Comparison of ENCODE assay signal across 20 cellular contexts in the genomic region with DNA sequence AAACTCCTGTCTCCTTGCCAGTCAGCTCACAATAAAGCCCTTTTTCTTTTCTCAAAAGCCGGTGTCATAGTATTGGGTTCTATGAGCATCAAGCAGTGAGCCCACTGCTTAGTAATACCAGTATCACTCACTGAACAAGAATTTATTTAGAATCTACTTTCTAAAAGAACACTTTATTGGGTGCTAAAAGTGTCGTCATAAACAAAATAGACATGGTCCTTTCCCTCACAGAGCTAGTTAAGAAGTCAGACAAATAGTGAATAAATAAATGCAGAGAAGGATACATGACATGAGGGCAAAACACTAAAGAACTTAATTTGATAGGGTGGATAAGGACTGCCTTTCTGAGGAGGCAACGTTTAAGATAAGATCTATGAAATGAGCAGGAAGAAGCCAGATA. TPM values are rescaled to one million over a fixed set of nuclear protein-coding genes. Genes with fewer than 3 reads are reported as not detected.
DNase-seq lines count a peak whose midpoint lies in the region; ATAC-seq and TF ChIP-seq lines count a peak whose summit lies in the region.
"Had no signal": no experiment of that assay in that cellular context is flagged by ENCODE, and none has a peak within 500 bp of the region (broad histone marks: within the 10 kb centered on the region; RNA-seq: fewer than 3 reads in every experiment).

No MANE protein-coding gene starts in this region.

- peak; percentile 7 for DNase-seq in AG20443 (ENCODE audit: low spot score)
- peak; percentile 15 for DNase-seq in HFF-Myc (ENCODE audit: extremely low read depth, low read depth)
- DNase-seq in adipocyte (ENCODE audit: low read depth), result peak; percentile 14
- peak; percentile 59 for DNase-seq in foreskin melanocyte
- no peak for DNase-seq in suprapubic skin (ENCODE audit: low spot score in 2 of 2)
- DNase-seq in C1 segment of cervical spinal cord (lab: John Stamatoyannopoulos, UW), result no peak
- no peak for DNase-seq in AML-193 (lab: John Stamatoyannopoulos, UW)
- DNase-seq: activated CD4-positive, alpha-beta T cell treated with anti-CD3 and anti-CD28 coated beads, Interleukin-2, amount 50 U/mL, for 48 hours; activated effector memory CD4-positive, alpha-beta T cell treated with Interleukin-2 at 50 U/mL for 16 hours; adrenal gland; COR-L47; left cardiac atrium; NCI-H748 treated with DMSO at 0.1 percent for 48 hours; stimulated activated naive CD4-positive, alpha-beta T cell treated with Interleukin-2 at 50 U/mL for 16 hours; T-helper 2 cell; thyroid gland had no signal

- no peak for ATAC-seq in GM21723 (IDR thresholded peaks at IDR 0.05; ENCODE audit: unreplicated experiment)
- ATAC-seq: esophagus mucosa; left cardiac atrium; natural killer cell treated with Interleukin-12 subunit alpha and Interleukin-12 subunit beta and Interleukin-15 and Interleukin-18, amount 100 ng/mL, for 72 hours; WTC11 had no signal

- no peak for TF ChIP-seq POLR2A in suprapubic skin (IDR thresholded peaks at IDR 0.05)

- H3K9me3 ChIP-seq in adipocyte (ENCODE audit: control insufficient read depth, low read length), result no peaks in the 10 kb centered on the region
- no peaks in the 10 kb centered on the region for H3K9me3 ChIP-seq in suprapubic skin
- H3K9me3 ChIP-seq: adrenal gland, thyroid gland had no signal

- H3K4me1 ChIP-seq in adipocyte (ENCODE audit: control insufficient read depth, insufficient read depth, low read length), result peaks cover 36% of the 10 kb centered on the region
- no peaks in the 10 kb centered on the region for H3K4me1 ChIP-seq in suprapubic skin
- H3K4me1 ChIP-seq: thyroid gland had no signal

- H3K4me3 ChIP-seq in HFF-Myc (replicated peaks; ENCODE audit: low read depth, low read length), result no peak overlapping the region
- H3K4me3 ChIP-seq in adipocyte (ENCODE audit: low read length), result no peak overlapping the region
- no peak overlapping the region for H3K4me3 ChIP-seq in suprapubic skin
- H3K4me3 ChIP-seq: adrenal gland, thyroid gland had no signal

- H3K27ac ChIP-seq in suprapubic skin, result no peak overlapping the region
- H3K27ac ChIP-seq: adrenal gland, thyroid gland had no signal

- no peak overlapping the region for H3K9ac ChIP-seq in adipocyte (ENCODE audit: low read length)

- H3K36me3 ChIP-seq in adipocyte (ENCODE audit: control insufficient read depth, insufficient read depth, low read length, severe bottlenecking) (no peaks in the 10 kb centered on the region), suprapubic skin (no peaks in the 10 kb centered on the region)
- H3K36me3 ChIP-seq: adrenal gland, thyroid gland had no signal

- H3K27me3 ChIP-seq in adipocyte (replicated peaks; ENCODE audit: control insufficient read depth, insufficient read depth, low read length) (no peaks in the 10 kb centered on the region), suprapubic skin (no peaks in the 10 kb centered on the region)
- H3K27me3 ChIP-seq: adrenal gland, thyroid gland had no signal

- no peak for TF ChIP-seq EP300 in suprapubic skin (IDR thresholded peaks at IDR 0.05)

- TF ChIP-seq CTCF in HFF-Myc (IDR thresholded peaks at IDR 0.05; ENCODE audit: low read depth, low read length, missing control alignments), result no peak
- TF ChIP-seq CTCF in suprapubic skin (IDR thresholded peaks at IDR 0.05), result no peak

- 61% methylated on average over 3 of the region's 3 CpGs for WGBS in suprapubic skin

RNA-seq across cellular contexts. Expression of gene EVI5, which starts 32.2 kb away (rescaled TPM):
- total RNA-seq in suprapubic skin, result 10 to 100 TPM; 13.6 to 21.6 (median 14.8) TPM

Comparison
In these comparisons a context has a peak if more than half of its experiments do, and no peak if none do; other contexts are left out.
1. DNase-seq: peak in AG20443 (single experiment), HFF-Myc (single experiment), adipocyte (single experiment) and foreskin melanocyte (single experiment); none in suprapubic skin (0 of 2), C1 segment of cervical spinal cord (0 of 14) and AML-193 (0 of 2).